ENCODE assay signal across 15 cellular contexts in genomic region chr9:37215456-37216229, GRCh38.
DNase-seq lines count a peak whose midpoint lies in the region; ATAC-seq, FAIRE-seq and TF ChIP-seq lines count a peak whose summit lies in the region.
"Had no signal": no experiment of that assay in that cellular context is flagged by ENCODE, and none has a peak within 500 bp of the region (broad histone marks: within the 10 kb centered on the region; RNA-seq: fewer than 3 reads in every experiment).

No MANE protein-coding gene starts in this region.

- peaks cover 0 to 5% of the 10 kb centered on the region in 2 donors for H3K9me3 ChIP-seq in neuronal stem cell (replicated peaks in 1 of 2; ENCODE audit: control insufficient read depth in 2 of 2, insufficient read depth in 1 of 2, low read depth in 1 of 2, low read length in 2 of 2)
- H3K9me3 ChIP-seq: tibial artery had no signal

- no peak overlapping the region for H2AFZ ChIP-seq in neuronal stem cell (ENCODE audit: low read length)

- H3K4me2 ChIP-seq in neuronal stem cell (ENCODE audit: insufficient read depth, low read length, poor library complexity, severe bottlenecking): no peak overlapping the region

- H3K14ac ChIP-seq in neuronal stem cell (ENCODE audit: low read length): no peak overlapping the region

- H3K23ac ChIP-seq in neuronal stem cell (ENCODE audit: low read depth, low read length, poor library complexity): no peak overlapping the region

- no peak overlapping the region for H4K8ac ChIP-seq in neuronal stem cell (ENCODE audit: low read depth, low read length)

- peak; percentile 30 for DNase-seq in AG10803 (ENCODE audit: low read depth)
- peak; percentile 60 for DNase-seq in HTR-8/SVneo (ENCODE audit: insufficient read length, low spot score)
- peak; percentile 70 for DNase-seq in iris pigment epithelial cell (ENCODE audit: low read depth)
- DNase-seq in neuronal stem cell (ENCODE audit: low spot score): no peak
- DNase-seq in activated T-cell treated with anti-CD3 and anti-CD28 coated beads, Interleukin-2, amount 50 U/mL, for 24 hours: no peak
- DNase-seq in activated CD4-positive, alpha-beta T cell treated with anti-CD3 and anti-CD28 coated beads, Interleukin-2, amount 10 ng/mL, durations not matched to agents 7 days and 5 days: no peak
- DNase-seq: activated gamma-delta T cell, dorsolateral prefrontal cortex, NCI-H1048, NCI-H510A, nucleus accumbens, tibial artery had no signal

- peaks cover 32% of the 10 kb centered on the region for H3K4me1 Mint-ChIP-seq in activated T-cell treated with anti-CD3 and anti-CD28 coated beads, Interleukin-2, amount 50 U/mL, for 24 hours (ENCODE audit: low read depth)
- H3K4me1 Mint-ChIP-seq in activated CD4-positive, alpha-beta T cell treated with anti-CD3 and anti-CD28 coated beads, Interleukin-2, amount 10 ng/mL, durations not matched to agents 7 days and 5 days: peaks cover 13% of the 10 kb centered on the region

- H2AK5ac ChIP-seq in neuronal stem cell (ENCODE audit: low read depth, low read length): no peak overlapping the region

- no peak overlapping the region for H3K27ac Mint-ChIP-seq in activated T-cell treated with anti-CD3 and anti-CD28 coated beads, Interleukin-2, amount 50 U/mL, for 24 hours
- H3K27ac Mint-ChIP-seq in activated CD4-positive, alpha-beta T cell treated with anti-CD3 and anti-CD28 coated beads, Interleukin-2, amount 10 ng/mL, durations not matched to agents 7 days and 5 days: no peak overlapping the region
- H3K27ac Mint-ChIP-seq: memory B cell had no signal

- peaks cover 0 to 3% of the 10 kb centered on the region in 2 donors for H3K36me3 ChIP-seq in neuronal stem cell (replicated peaks in 1 of 2; ENCODE audit: control insufficient read depth in 2 of 2, insufficient read depth in 2 of 2, low read length in 2 of 2)
- H3K36me3 ChIP-seq: tibial artery had no signal

- no peak overlapping the region for H3K4ac ChIP-seq in neuronal stem cell (ENCODE audit: low read length)

- H3K27ac ChIP-seq in neuronal stem cell (replicated peaks; ENCODE audit: low read length): no peak overlapping the region
- H3K27ac ChIP-seq: dorsolateral prefrontal cortex, tibial artery had no signal

- no peak overlapping the region for H2BK15ac ChIP-seq in neuronal stem cell (ENCODE audit: low read length)

- H3K4me1 ChIP-seq in neuronal stem cell (ENCODE audit: control insufficient read depth in 2 of 2, insufficient read depth in 1 of 2, low read depth in 1 of 2, low read length in 2 of 2): peaks cover 0 to 10% of the 10 kb centered on the region in 2 donors

- no CpG with 5 or more reads among the region's 4 CpGs for WGBS in neuronal stem cell (ENCODE audit: extremely low coverage in 2 of 2, insufficient read length in 2 of 2, insufficient replicate concordance in 1 of 2), 2 donors

- ATAC-seq in SK-N-SH treated with all-trans-retinoic acid at 6 μM for 48 hours (peak; percentile 62; the same call in 2 of the 3 replicates), GM21528 (IDR thresholded peaks at IDR 0.05; ENCODE audit: low FRiP score, unreplicated experiment) (no peak)

- no peak overlapping the region for H3K18ac ChIP-seq in neuronal stem cell (ENCODE audit: low read length)

- no peaks in the 10 kb centered on the region for H3K27me3 ChIP-seq in neuronal stem cell (ENCODE audit: control insufficient read depth in 3 of 3, insufficient read depth in 3 of 3, low read depth in 1 of 3, low read length in 3 of 3)
- H3K27me3 ChIP-seq: dorsolateral prefrontal cortex, tibial artery had no signal

- peaks cover 23% of the 10 kb centered on the region for H3K36me3 Mint-ChIP-seq in activated T-cell treated with anti-CD3 and anti-CD28 coated beads, Interleukin-2, amount 50 U/mL, for 24 hours (ENCODE audit: low read depth)
- H3K36me3 Mint-ChIP-seq in activated CD4-positive, alpha-beta T cell treated with anti-CD3 and anti-CD28 coated beads, Interleukin-2, amount 10 ng/mL, durations not matched to agents 7 days and 5 days (ENCODE audit: low read depth): peaks cover 12% of the 10 kb centered on the region

- H3K79me1 ChIP-seq in neuronal stem cell (ENCODE audit: low read depth, low read length): no peaks in the 10 kb centered on the region

- H2BK5ac ChIP-seq in neuronal stem cell (ENCODE audit: low read length): no peak overlapping the region

- H3K9me3 Mint-ChIP-seq in activated T-cell treated with anti-CD3 and anti-CD28 coated beads, Interleukin-2, amount 50 U/mL, for 24 hours: no peaks in the 10 kb centered on the region
- H3K9me3 Mint-ChIP-seq in activated CD4-positive, alpha-beta T cell treated with anti-CD3 and anti-CD28 coated beads, Interleukin-2, amount 10 ng/mL, durations not matched to agents 7 days and 5 days: no peaks in the 10 kb centered on the region

- no peak overlapping the region for H3K4me3 Mint-ChIP-seq in activated T-cell treated with anti-CD3 and anti-CD28 coated beads, Interleukin-2, amount 50 U/mL, for 24 hours
- no peak overlapping the region for H3K4me3 Mint-ChIP-seq in activated CD4-positive, alpha-beta T cell treated with anti-CD3 and anti-CD28 coated beads, Interleukin-2, amount 10 ng/mL, durations not matched to agents 7 days and 5 days
- H3K4me3 Mint-ChIP-seq: memory B cell had no signal

- H4K91ac ChIP-seq in neuronal stem cell (ENCODE audit: low read depth, low read length, poor library complexity): no peak overlapping the region

- H2BK12ac ChIP-seq in neuronal stem cell (ENCODE audit: low read length): no peak overlapping the region

- CTCF ChIA-PET in activated CD4-positive, alpha-beta T cell treated with anti-CD3 and anti-CD28 coated beads, Interleukin-2, amount 10 ng/mL, durations not matched to agents 7 days and 5 days (lab: Charles Lee): no interaction called here

- no peaks in the 10 kb centered on the region for H3K27me3 Mint-ChIP-seq in activated T-cell treated with anti-CD3 and anti-CD28 coated beads, Interleukin-2, amount 50 U/mL, for 24 hours
- no peaks in the 10 kb centered on the region for H3K27me3 Mint-ChIP-seq in activated CD4-positive, alpha-beta T cell treated with anti-CD3 and anti-CD28 coated beads, Interleukin-2, amount 10 ng/mL, durations not matched to agents 7 days and 5 days
- H3K27me3 Mint-ChIP-seq: memory B cell had no signal

- no peak for TF ChIP-seq CTCF in AG10803 (conservative IDR thresholded peaks at IDR 0.05; ENCODE audit: low read length)

- no peak overlapping the region for H2BK120ac ChIP-seq in neuronal stem cell (ENCODE audit: low read depth, low read length)

- FAIRE-seq in HTR-8/SVneo (lab: Jason Lieb, UNC): peak; percentile 31

- POLR2A ChIA-PET in activated CD4-positive, alpha-beta T cell treated with anti-CD3 and anti-CD28 coated beads, Interleukin-2, amount 10 ng/mL, durations not matched to agents 7 days and 5 days (lab: Charles Lee): no interaction called here

- no peak overlapping the region for H3K9ac ChIP-seq in neuronal stem cell (ENCODE audit: low read depth, low read length, poor library complexity)

- H3K4me3 ChIP-seq in AG10803 (ENCODE audit: low read length) (no peak overlapping the region), neuronal stem cell (ENCODE audit: low read length in 2 of 2) (no peak overlapping the region)
- H3K4me3 ChIP-seq: dorsolateral prefrontal cortex, tibial artery had no signal

TF ChIP-seq in SK-N-SH treated with all-trans-retinoic acid at 6 μM for 48 hours, 23 proteins besides CTCF, POLR2A, EP300 and RAD21:
- TF ChIP-seq ZNF70 (CRISPR knock-in tag; IDR thresholded peaks at IDR 0.05): no peak
- no peak for TF ChIP-seq CSRNP3 (CRISPR knock-in tag; IDR thresholded peaks at IDR 0.05)
- TF ChIP-seq CSDC2 (CRISPR knock-in tag; IDR thresholded peaks at IDR 0.05): no peak

Comparison
In these comparisons a context has a peak if more than half of its experiments do, and no peak if none do; other contexts are left out.
1. DNase-seq: peak in AG10803 (single experiment), HTR-8/SVneo (single experiment) and iris pigment epithelial cell (single experiment); none in neuronal stem cell (single experiment), activated T-cell treated with anti-CD3 and anti-CD28 coated beads, Interleukin-2, amount 50 U/mL, for 24 hours (single experiment) and activated CD4-positive, alpha-beta T cell treated with anti-CD3 and anti-CD28 coated beads, Interleukin-2, amount 10 ng/mL, durations not matched to agents 7 days and 5 days (single experiment).